ENCODE assay signal across 30 cellular contexts in genomic region chr1:236114076-236114747, GRCh38.
"Had no signal": no experiment of that assay in that cellular context is flagged by ENCODE, and none has a peak within 500 bp of the region (broad histone marks: within the 10 kb centered on the region; RNA-seq: fewer than 3 reads in every experiment).

No MANE protein-coding gene starts in this region.

- H3K27ac ChIP-seq: adrenal gland, body of pancreas, colonic mucosa, epithelial cell of prostate, esophagus squamous epithelium, gastroesophageal sphincter, VCaP had no signal

- H3K9me3 ChIP-seq: adrenal gland, body of pancreas, colonic mucosa, esophagus squamous epithelium, gastroesophageal sphincter had no signal

- H3K27me3 ChIP-seq: adrenal gland, body of pancreas, colonic mucosa, esophagus squamous epithelium had no signal

- FAIRE-seq: endometrium, endothelial cell of umbilical vein, TTC549 had no signal

- H3K36me3 ChIP-seq: adrenal gland, colonic mucosa, esophagus squamous epithelium, gastroesophageal sphincter had no signal

- DNase-seq: activated CD4-positive, alpha-beta memory T cell treated with anti-CD3 and anti-CD28 coated beads for 36 hours; activated CD4-positive, alpha-beta T cell treated with anti-CD3 and anti-CD28 coated beads for 1 hour; activated CD4-positive, alpha-beta T cell treated with anti-CD3 and anti-CD28 coated beads for 4 hours; activated CD8-positive, alpha-beta memory T cell treated with anti-CD3 and anti-CD28 coated beads, Interleukin-2, amount 10 ng/mL, durations not matched to agents 7 days and 5 days; activated CD8-positive, alpha-beta memory T cell treated with anti-CD3 and anti-CD28 coated beads, Interleukin-2, amount 50 U/mL, for 4 hours; activated CD8-positive, alpha-beta T cell treated with anti-CD3 and anti-CD28 coated beads, Interleukin-2, amount 10 ng/mL, durations not matched to agents 7 days and 5 days; activated naive CD4-positive, alpha-beta T cell treated with anti-CD3 and anti-CD28 coated beads for 36 hours; activated naive CD8-positive, alpha-beta T cell treated with anti-CD3 and anti-CD28 coated beads for 36 hours; activated naive CD8-positive, alpha-beta T cell treated with anti-CD3 and anti-CD28 coated beads, Interleukin-2, amount 50 U/mL, for 24 hours; activated T-cell treated with anti-CD3 and anti-CD28 coated beads, Interleukin-2, amount 50 U/mL, for 1 hour; activated T-cell treated with anti-CD3 and anti-CD28 coated beads, Interleukin-2, amount 50 U/mL, for 48 hours; adrenal gland; amygdala; body of pancreas; central memory CD4-positive, alpha-beta T cell; cerebellar nuclear complex; colonic mucosa; effector CD8-positive, alpha-beta T cell; esophagus squamous epithelium; foreskin melanocyte; SW 1271; T-cell; T-helper 2 cell had no signal

- ATAC-seq: activated CD8-positive, alpha-beta memory T cell treated with anti-CD3 and anti-CD28 coated beads, Interleukin-2, amount 10 ng/mL, durations not matched to agents 7 days and 5 days; activated CD8-positive, alpha-beta T cell treated with anti-CD3 and anti-CD28 coated beads, Interleukin-2, amount 10 ng/mL, durations not matched to agents 7 days and 5 days; activated naive CD8-positive, alpha-beta T cell treated with anti-CD3 and anti-CD28 coated beads, Interleukin-2, amount 50 U/mL, for 24 hours; body of pancreas; gastroesophageal sphincter; T-cell; WTC11 had no signal

- H3K4me1 ChIP-seq: adrenal gland, body of pancreas, colonic mucosa, gastroesophageal sphincter had no signal

- H3K4me3 ChIP-seq: adrenal gland, body of pancreas, colonic mucosa, esophagus squamous epithelium, gastroesophageal sphincter had no signal
